ENCODE assay signal across 8 cellular contexts in genomic region chr17:39634384-39634871, GRCh38. TPM values are rescaled to one million over a fixed set of nuclear protein-coding genes. Genes with fewer than 3 reads are reported as not detected.
DNase-seq lines count a peak whose midpoint lies in the region; TF ChIP-seq lines count a peak whose summit lies in the region.

No MANE protein-coding gene starts in this region.

- TF ChIP-seq CTCF in retinal pigment epithelial cell (conservative IDR thresholded peaks at IDR 0.05; ENCODE audit: low read depth, low read length), result peak; percentile 67

- no peak overlapping the region for H3K4me3 ChIP-seq in retinal pigment epithelial cell (ENCODE audit: low read length)

- DNase-seq in NCI-H524 (lab: John Stamatoyannopoulos, UW), result peak; percentile 23 to 47
- DNase-seq in NCI-H524 treated with DMSO at 0.1 percent for 48 hours (lab: John Stamatoyannopoulos, UW), result no peak
- DNase-seq in HuH-7.5 (ENCODE audit: low spot score), result peak; percentile 63
- DNase-seq in SK-N-DZ (ENCODE audit: low spot score), result peak; percentile 50
- DNase-seq in fibroblast of peridontal ligament (ENCODE audit: extremely low read depth), result peak; percentile 60
- no peak for DNase-seq in retinal pigment epithelial cell (ENCODE audit: low read depth)
- DNase-seq in activated effector memory CD4-positive, alpha-beta T cell treated with anti-CD3 and anti-CD28 coated beads, Interleukin-2, amount 50 U/mL, for 16 hours, result no peak
- no peak for DNase-seq in GOT3 (lab: John Stamatoyannopoulos, UW)

RNA-seq across cellular contexts. Expression of gene STARD3, which starts 2.5 kb away (rescaled TPM):
- 43.9 and 56.0 TPM in 2 replicates for polyA plus RNA-seq in SK-N-DZ (2014; cell fraction: cytosol; rRNA removed)
- 112 and 125 TPM in 2 replicates for polyA plus RNA-seq in SK-N-DZ (2014; cell fraction: nucleus; rRNA removed)

RNA-seq across cellular contexts. Expression of gene PPP1R1B, which starts 7.7 kb away (rescaled TPM):
- polyA plus RNA-seq in SK-N-DZ (2014; cell fraction: cytosol; rRNA removed), result not detected in 2 replicates
- not detected in 2 replicates for polyA plus RNA-seq in SK-N-DZ (2014; cell fraction: nucleus; rRNA removed)

RNA-seq across cellular contexts. Expression of gene NEUROD2, which starts 26.7 kb away (rescaled TPM):
- polyA plus RNA-seq in SK-N-DZ (2014; cell fraction: cytosol; rRNA removed), result not detected in 2 replicates
- not detected in 2 replicates for polyA plus RNA-seq in SK-N-DZ (2014; cell fraction: nucleus; rRNA removed)

RNA-seq across cellular contexts. Expression of gene TCAP, which starts 30.7 kb away (rescaled TPM):
- 0.58 and 1.0 TPM in 2 replicates for polyA plus RNA-seq in SK-N-DZ (2014; cell fraction: cytosol; rRNA removed)
- polyA plus RNA-seq in SK-N-DZ (2014; cell fraction: nucleus; rRNA removed), result 7.8 and 8.8 TPM in 2 replicates

RNA-seq across cellular contexts. Expression of gene PNMT, which starts 33.8 kb away (rescaled TPM):
- polyA plus RNA-seq in SK-N-DZ (2014; cell fraction: cytosol; rRNA removed), result 2.4 and 3.4 TPM in 2 replicates
- 6.0 and 7.2 TPM in 2 replicates for polyA plus RNA-seq in SK-N-DZ (2014; cell fraction: nucleus; rRNA removed)

Comparison
In these comparisons a context has a peak if more than half of its experiments do, and no peak if none do; other contexts are left out.
1. DNase-seq: peak in NCI-H524 (2 of 2), HuH-7.5 (single experiment), SK-N-DZ (single experiment) and fibroblast of peridontal ligament (single experiment); none in NCI-H524 treated with DMSO at 0.1 percent for 48 hours (single experiment), retinal pigment epithelial cell (single experiment), activated effector memory CD4-positive, alpha-beta T cell treated with anti-CD3 and anti-CD28 coated beads, Interleukin-2, amount 50 U/mL, for 16 hours (single experiment) and GOT3 (single experiment).